ENCODE assay signal across 8 cellular contexts in genomic region chr13:94362411-94362909, GRCh38.
DNase-seq lines count a peak whose midpoint lies in the region; ATAC-seq and TF ChIP-seq lines count a peak whose summit lies in the region.

No MANE protein-coding gene starts in this region.

- H3K27me3 Mint-ChIP-seq in T-helper 2 cell treated with Interferon-gamma antibody and Interleukin-4, amounts not matched to agents 5 μg/mL and 100 μg/mL, for 36 hours (ENCODE audit: low read depth) = peaks cover 1% of the 10 kb centered on the region

- H3K27ac Mint-ChIP-seq in T-helper 2 cell treated with Interferon-gamma antibody and Interleukin-4, amounts not matched to agents 5 μg/mL and 100 μg/mL, for 36 hours = no peak overlapping the region

- H3K27me3 ChIP-seq in ACC112 (ENCODE audit: insufficient read depth, low read length) = no peaks in the 10 kb centered on the region

- H3K4me1 ChIP-seq in ACC112 (ENCODE audit: control insufficient read depth, insufficient read depth, low read length, unreplicated experiment) = peaks cover 4% of the 10 kb centered on the region

- H3K9me3 Mint-ChIP-seq in T-helper 2 cell treated with Interferon-gamma antibody and Interleukin-4, amounts not matched to agents 5 μg/mL and 100 μg/mL, for 36 hours = no peaks in the 10 kb centered on the region

- in situ Hi-C loops in astrocyte of the cerebellum (cut with HindIII; ENCODE audit: low sequenced_read_pairs) = loop anchor here (25.0 kb wide), 1 partner anchor 1125 kb away; the partner anchor contains the start of gene GPC6

- peak overlapping the region; percentile 14 for H2AFZ ChIP-seq in ACC112 (ENCODE audit: low read length, unreplicated experiment)

- ATAC-seq in GM18508 (IDR thresholded peaks at IDR 0.05; ENCODE audit: insufficient read depth, unreplicated experiment) (peak; percentile 97), HG02970 (IDR thresholded peaks at IDR 0.05; ENCODE audit: low FRiP score, unreplicated experiment) (peak; percentile 96)

- H3K4me3 ChIP-seq in ACC112 (ENCODE audit: low read depth, low read length) = no peak overlapping the region
- H3K4me3 ChIP-seq in astrocyte of the cerebellum (ENCODE audit: low read depth, low read length) = no peak overlapping the region

- H3K36me3 Mint-ChIP-seq in T-helper 2 cell treated with Interferon-gamma antibody and Interleukin-4, amounts not matched to agents 5 μg/mL and 100 μg/mL, for 36 hours (ENCODE audit: low read depth) = no peaks in the 10 kb centered on the region

- no peaks in the 10 kb centered on the region for H3K36me3 ChIP-seq in ACC112 (ENCODE audit: insufficient read depth, low read length)

- no peaks in the 10 kb centered on the region for H3K4me1 Mint-ChIP-seq in T-helper 2 cell treated with Interferon-gamma antibody and Interleukin-4, amounts not matched to agents 5 μg/mL and 100 μg/mL, for 36 hours (ENCODE audit: low read depth)

- TF ChIP-seq CTCF in astrocyte of the cerebellum (IDR thresholded peaks at IDR 0.05; ENCODE audit: low read depth, low read length, missing control alignments) = peak; percentile 76

- no peaks in the 10 kb centered on the region for H3K79me2 ChIP-seq in ACC112 (ENCODE audit: control insufficient read depth, insufficient read depth, low read length, unreplicated experiment)

- no peak overlapping the region for H3K4me3 Mint-ChIP-seq in T-helper 2 cell treated with Interferon-gamma antibody and Interleukin-4, amounts not matched to agents 5 μg/mL and 100 μg/mL, for 36 hours

- DNase-seq in NCI-H1694 (lab: John Stamatoyannopoulos, UW) (peak; percentile 82), astrocyte of the cerebellum (ENCODE audit: low read depth) (peak; percentile 89), hypothalamus (lab: John Stamatoyannopoulos, UW) (peak in 34 of 51 donors; percentile 2 to 72 (median 30)), smooth muscle cell of the brain vasculature (ENCODE audit: low read depth, low spot score) (peak; percentile 75)
- DNase-seq in T-helper 2 cell treated with Interferon-gamma antibody and Interleukin-4, amounts not matched to agents 5 μg/mL and 100 μg/mL, for 36 hours (ENCODE audit: low spot score) = peak; percentile 49

- H3K27ac ChIP-seq in ACC112 (ENCODE audit: low read depth, low read length) = no peak overlapping the region

Comparison
In these comparisons a context has a peak if more than half of its experiments do, and no peak if none do; other contexts are left out.
1. DNase-seq: peak in every context shown above with its lines; median percentile 89 in astrocyte of the cerebellum; 82 in NCI-H1694; 75 in smooth muscle cell of the brain vasculature; 49 in T-helper 2 cell treated with Interferon-gamma antibody and Interleukin-4, amounts not matched to agents 5 μg/mL and 100 μg/mL, for 36 hours; 30 in hypothalamus.